ENCODE assay signal across 1 cellular context in the genomic region with DNA sequence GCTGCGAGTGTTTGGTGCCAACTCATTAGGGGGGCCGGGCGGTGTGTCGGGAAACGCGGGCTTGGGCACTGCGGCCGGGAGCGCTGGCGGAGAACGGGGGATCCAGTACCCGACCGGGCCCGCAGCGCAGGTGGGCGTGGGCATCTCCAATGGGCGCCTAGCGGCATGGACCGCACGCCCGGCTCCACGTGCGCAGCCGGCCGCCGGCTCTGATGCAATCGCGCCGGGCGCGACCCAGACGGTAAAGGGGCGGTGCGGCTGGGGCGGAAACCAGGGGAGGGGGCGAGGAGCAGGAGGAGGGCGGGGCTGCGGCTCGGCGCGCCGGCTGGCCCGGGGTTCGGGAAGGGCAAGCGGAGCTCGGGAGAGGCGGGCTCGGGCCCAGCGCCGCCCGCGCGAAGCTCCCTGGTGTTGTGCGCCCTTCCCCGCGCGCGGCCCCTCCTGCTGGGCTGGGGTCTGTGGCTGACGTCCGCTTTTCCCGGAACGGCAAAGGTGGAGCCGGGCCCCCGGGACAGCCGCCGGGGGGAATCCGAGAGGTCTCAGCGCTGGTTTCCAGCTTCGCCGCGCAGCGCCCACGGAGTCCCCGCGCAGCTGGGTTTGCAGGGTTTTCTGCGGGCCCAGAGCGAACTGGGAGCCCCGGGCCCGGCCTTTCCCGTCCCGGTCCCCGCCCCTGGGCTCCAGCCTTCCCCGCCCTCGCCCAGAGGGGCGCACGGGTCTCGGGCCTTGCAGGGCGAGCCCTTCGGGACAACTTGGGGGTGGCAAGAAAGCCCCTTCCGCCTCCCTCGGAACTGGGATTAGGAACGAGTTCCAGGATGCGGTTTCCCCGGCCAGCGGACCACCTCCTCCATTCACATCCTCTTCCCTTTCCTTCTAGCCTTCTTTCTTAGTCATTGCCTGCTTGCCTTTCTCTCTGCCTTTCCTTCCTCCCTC.
TF ChIP-seq lines count a peak whose summit lies in the region.

No MANE protein-coding gene starts in this region.

TF ChIP-seq in WTC11, 78 proteins besides CTCF, POLR2A, EP300 and RAD21 (continued from another document):
- TF ChIP-seq, protein P1, sequence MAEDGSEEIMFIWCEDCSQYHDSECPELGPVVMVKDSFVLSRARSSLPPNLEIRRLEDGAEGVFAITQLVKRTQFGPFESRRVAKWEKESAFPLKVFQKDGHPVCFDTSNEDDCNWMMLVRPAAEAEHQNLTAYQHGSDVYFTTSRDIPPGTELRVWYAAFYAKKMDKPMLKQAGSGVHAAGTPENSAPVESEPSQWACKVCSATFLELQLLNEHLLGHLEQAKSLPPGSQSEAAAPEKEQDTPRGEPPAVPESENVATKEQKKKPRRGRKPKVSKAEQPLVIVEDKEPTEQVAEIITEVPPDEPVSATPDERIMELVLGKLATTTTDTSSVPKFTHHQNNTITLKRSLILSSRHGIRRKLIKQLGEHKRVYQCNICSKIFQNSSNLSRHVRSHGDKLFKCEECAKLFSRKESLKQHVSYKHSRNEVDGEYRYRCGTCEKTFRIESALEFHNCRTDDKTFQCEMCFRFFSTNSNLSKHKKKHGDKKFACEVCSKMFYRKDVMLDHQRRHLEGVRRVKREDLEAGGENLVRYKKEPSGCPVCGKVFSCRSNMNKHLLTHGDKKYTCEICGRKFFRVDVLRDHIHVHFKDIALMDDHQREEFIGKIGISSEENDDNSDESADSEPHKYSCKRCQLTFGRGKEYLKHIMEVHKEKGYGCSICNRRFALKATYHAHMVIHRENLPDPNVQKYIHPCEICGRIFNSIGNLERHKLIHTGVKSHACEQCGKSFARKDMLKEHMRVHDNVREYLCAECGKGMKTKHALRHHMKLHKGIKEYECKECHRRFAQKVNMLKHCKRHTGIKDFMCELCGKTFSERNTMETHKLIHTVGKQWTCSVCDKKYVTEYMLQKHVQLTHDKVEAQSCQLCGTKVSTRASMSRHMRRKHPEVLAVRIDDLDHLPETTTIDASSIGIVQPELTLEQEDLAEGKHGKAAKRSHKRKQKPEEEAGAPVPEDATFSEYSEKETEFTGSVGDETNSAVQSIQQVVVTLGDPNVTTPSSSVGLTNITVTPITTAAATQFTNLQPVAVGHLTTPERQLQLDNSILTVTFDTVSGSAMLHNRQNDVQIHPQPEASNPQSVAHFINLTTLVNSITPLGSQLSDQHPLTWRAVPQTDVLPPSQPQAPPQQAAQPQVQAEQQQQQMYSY (CRISPR knock-in tag; IDR thresholded peaks at IDR 0.05): no peak; the same call in 1 of the 2 replicates
- TF ChIP-seq, protein P2, sequence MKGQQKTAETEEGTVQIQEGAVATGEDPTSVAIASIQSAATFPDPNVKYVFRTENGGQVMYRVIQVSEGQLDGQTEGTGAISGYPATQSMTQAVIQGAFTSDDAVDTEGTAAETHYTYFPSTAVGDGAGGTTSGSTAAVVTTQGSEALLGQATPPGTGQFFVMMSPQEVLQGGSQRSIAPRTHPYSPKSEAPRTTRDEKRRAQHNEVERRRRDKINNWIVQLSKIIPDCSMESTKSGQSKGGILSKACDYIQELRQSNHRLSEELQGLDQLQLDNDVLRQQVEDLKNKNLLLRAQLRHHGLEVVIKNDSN (CRISPR knock-in tag; IDR thresholded peaks at IDR 0.05): peak; percentile 67
- TF ChIP-seq GABPB1 (CRISPR knock-in tag; IDR thresholded peaks at IDR 0.05) (peak; percentile 100), CREB1 (CRISPR knock-in tag; IDR thresholded peaks at IDR 0.05) (no peak), PRRX2 (CRISPR knock-in tag; IDR thresholded peaks at IDR 0.05) (no peak), HMGA2 (CRISPR knock-in tag; IDR thresholded peaks at IDR 0.05) (no peak), FOXP1 (CRISPR knock-in tag; IDR thresholded peaks at IDR 0.05; ENCODE audit: borderline replicate concordance) (peak; percentile 59; the same call in 1 of the 2 replicates), SOX15 (CRISPR knock-in tag; IDR thresholded peaks at IDR 0.05) (no peak), ESRRA (CRISPR knock-in tag; IDR thresholded peaks at IDR 0.05; ENCODE audit: borderline replicate concordance) (no peak; the same call in 1 of the 2 replicates), CREM (CRISPR knock-in tag; IDR thresholded peaks at IDR 0.05) (no peak), ZNF263 (CRISPR knock-in tag; IDR thresholded peaks at IDR 0.05; ENCODE audit: low read depth) (no peak)
- TF ChIP-seq, protein P3, sequence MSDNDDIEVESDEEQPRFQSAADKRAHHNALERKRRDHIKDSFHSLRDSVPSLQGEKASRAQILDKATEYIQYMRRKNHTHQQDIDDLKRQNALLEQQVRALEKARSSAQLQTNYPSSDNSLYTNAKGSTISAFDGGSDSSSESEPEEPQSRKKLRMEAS (CRISPR knock-in tag; IDR thresholded peaks at IDR 0.05): peak; percentile 99
- TF ChIP-seq, protein P4, sequence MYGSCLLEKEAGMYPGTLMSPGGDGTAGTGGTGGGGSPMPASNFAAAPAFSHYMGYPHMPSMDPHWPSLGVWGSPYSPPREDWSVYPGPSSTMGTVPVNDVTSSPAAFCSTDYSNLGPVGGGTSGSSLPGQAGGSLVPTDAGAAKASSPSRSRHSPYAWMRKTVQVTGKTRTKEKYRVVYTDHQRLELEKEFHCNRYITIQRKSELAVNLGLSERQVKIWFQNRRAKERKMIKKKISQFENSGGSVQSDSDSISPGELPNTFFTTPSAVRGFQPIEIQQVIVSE (CRISPR knock-in tag; IDR thresholded peaks at IDR 0.05; ENCODE audit: borderline replicate concordance): no peak
